In the genomic region with DNA sequence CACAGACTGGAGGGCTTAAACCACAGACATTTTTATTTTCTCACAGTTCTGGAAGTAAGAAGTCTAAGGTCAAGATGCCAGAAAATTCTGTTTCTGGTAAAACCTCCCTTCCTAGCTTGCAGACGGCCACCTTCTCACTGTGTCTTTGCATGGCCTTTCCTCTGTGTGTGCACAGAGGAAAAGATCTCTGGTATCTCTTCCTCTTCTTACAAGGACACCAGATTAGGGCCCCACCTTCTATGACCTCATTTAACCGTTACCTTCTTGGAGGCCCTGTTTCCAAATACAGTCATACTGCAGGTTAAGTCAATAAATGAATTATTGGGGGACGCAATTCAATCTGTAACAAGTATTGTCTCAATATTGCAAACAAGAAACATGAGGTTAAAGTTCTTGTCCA, we compare ENCODE assay signal across 12 cellular contexts.
DNase-seq lines count a peak whose midpoint lies in the region; ATAC-seq and TF ChIP-seq lines count a peak whose summit lies in the region.
"Had no signal": no experiment of that assay in that cellular context is flagged by ENCODE, and none has a peak within 500 bp of the region (broad histone marks: within the 10 kb centered on the region; RNA-seq: fewer than 3 reads in every experiment).

No MANE protein-coding gene starts in this region.

- H3K27ac ChIP-seq in OCI-LY3 (ENCODE audit: low read length), result peak overlapping the region; percentile 89
- H3K27ac ChIP-seq: C4-2B had no signal

- ATAC-seq in GM19467 (IDR thresholded peaks at IDR 0.05; ENCODE audit: unreplicated experiment), result peak; percentile 48
- ATAC-seq in HG03064 (IDR thresholded peaks at IDR 0.05; ENCODE audit: low read depth, unreplicated experiment), result peak; percentile 40
- no peak for ATAC-seq in WTC11
- ATAC-seq in activated CD8-positive, alpha-beta T cell treated with anti-CD3 and anti-CD28 coated beads, Interleukin-2, amount 10 ng/mL, durations not matched to agents 7 days and 5 days, result no peak
- ATAC-seq in left lobe of liver, result no peak

- H3K4me2 ChIP-seq in OCI-LY3 (ENCODE audit: low read length), result peak overlapping the region; percentile 69

- CTCF ChIA-PET in WTC11 (lab: Charles Lee), result interaction anchor here (1.1 kb wide), 1 partner anchor 16 kb away, joined by 3 read pairs; no protein-coding TSS in a partner anchor
- CTCF ChIA-PET in activated CD8-positive, alpha-beta T cell treated with anti-CD3 and anti-CD28 coated beads, Interleukin-2, amount 10 ng/mL, durations not matched to agents 7 days and 5 days (lab: Charles Lee), result interaction anchor here (2.3 kb wide), 1 partner anchor 16 kb away, joined by 10 read pairs; no protein-coding TSS in a partner anchor

- peak overlapping the region; percentile 26 for H3K4me3 ChIP-seq in OCI-LY3 (ENCODE audit: low read length)

- peaks cover 98% of the 10 kb centered on the region for H3K4me1 ChIP-seq in OCI-LY3 (ENCODE audit: low read length)

- DNase-seq in WTC11 (ENCODE audit: low spot score), result no peak
- no peak for DNase-seq in activated CD8-positive, alpha-beta T cell treated with anti-CD3 and anti-CD28 coated beads, Interleukin-2, amount 10 ng/mL, durations not matched to agents 7 days and 5 days
- DNase-seq in left lobe of liver (ENCODE audit: low spot score), result no peak
- DNase-seq in NCI-H1930 (lab: John Stamatoyannopoulos, UW), result no peak
- DNase-seq: NCI-H2029 treated with DMSO at 0.1 percent for 48 hours, T-helper 1 cell had no signal

- no peaks in the 10 kb centered on the region for H3K9me3 Mint-ChIP-seq in WTC11
- no peaks in the 10 kb centered on the region for H3K9me3 Mint-ChIP-seq in activated CD8-positive, alpha-beta T cell treated with anti-CD3 and anti-CD28 coated beads, Interleukin-2, amount 10 ng/mL, durations not matched to agents 7 days and 5 days (ENCODE audit: insufficient read depth)
- H3K9me3 Mint-ChIP-seq: neural crest cell had no signal

- peak; percentile 49 for TF ChIP-seq POLR2A in GM15510 (IDR thresholded peaks at IDR 0.05; ENCODE audit: borderline replicate concordance, extremely low read depth, insufficient read length)

- H3K27ac Mint-ChIP-seq in WTC11, result no peak overlapping the region
- no peak overlapping the region for H3K27ac Mint-ChIP-seq in activated CD8-positive, alpha-beta T cell treated with anti-CD3 and anti-CD28 coated beads, Interleukin-2, amount 10 ng/mL, durations not matched to agents 7 days and 5 days

- no peaks in the 10 kb centered on the region for H3K9me3 ChIP-seq in OCI-LY3 (ENCODE audit: insufficient read depth, low read length)

- H3K9ac ChIP-seq in OCI-LY3 (ENCODE audit: low read length), result peak overlapping the region; percentile 69

- H3K4me3 Mint-ChIP-seq in WTC11, result no peak overlapping the region
- no peak overlapping the region for H3K4me3 Mint-ChIP-seq in activated CD8-positive, alpha-beta T cell treated with anti-CD3 and anti-CD28 coated beads, Interleukin-2, amount 10 ng/mL, durations not matched to agents 7 days and 5 days
- H3K4me3 Mint-ChIP-seq: neural crest cell had no signal

- H3K36me3 Mint-ChIP-seq in WTC11, result peaks cover 11% of the 10 kb centered on the region
- H3K36me3 Mint-ChIP-seq in activated CD8-positive, alpha-beta T cell treated with anti-CD3 and anti-CD28 coated beads, Interleukin-2, amount 10 ng/mL, durations not matched to agents 7 days and 5 days (ENCODE audit: low read depth), result peaks cover 9% of the 10 kb centered on the region

- H3K27me3 Mint-ChIP-seq in WTC11 (ENCODE audit: low read depth), result no peaks in the 10 kb centered on the region
- no peaks in the 10 kb centered on the region for H3K27me3 Mint-ChIP-seq in activated CD8-positive, alpha-beta T cell treated with anti-CD3 and anti-CD28 coated beads, Interleukin-2, amount 10 ng/mL, durations not matched to agents 7 days and 5 days (ENCODE audit: low read depth)

- no peak for TF ChIP-seq CTCF in OCI-LY3 (IDR thresholded peaks at IDR 0.05; ENCODE audit: low read depth, low read length)
- TF ChIP-seq CTCF in WTC11 (IDR thresholded peaks at IDR 0.05), result no peak

- H3K27me3 ChIP-seq in OCI-LY3 (ENCODE audit: low read depth, low read length), result no peaks in the 10 kb centered on the region

- POLR2A ChIA-PET in WTC11 (lab: Charles Lee), result no interaction called here
- POLR2A ChIA-PET in activated CD8-positive, alpha-beta T cell treated with anti-CD3 and anti-CD28 coated beads, Interleukin-2, amount 10 ng/mL, durations not matched to agents 7 days and 5 days (lab: Charles Lee), result no interaction called here

- H3K79me2 ChIP-seq in OCI-LY3 (ENCODE audit: low read length), result no peaks in the 10 kb centered on the region

- H2AFZ ChIP-seq in OCI-LY3 (ENCODE audit: low read depth, low read length), result 0 out of 2 replicates have a peak overlapping the region, but pooled peaks have one; percentile 50

- H3K36me3 ChIP-seq in OCI-LY3 (replicated peaks; ENCODE audit: low read depth, low read length), result peaks cover 4% of the 10 kb centered on the region

- H3K4me1 Mint-ChIP-seq in WTC11, result peaks cover 5% of the 10 kb centered on the region
- peaks cover 36% of the 10 kb centered on the region for H3K4me1 Mint-ChIP-seq in activated CD8-positive, alpha-beta T cell treated with anti-CD3 and anti-CD28 coated beads, Interleukin-2, amount 10 ng/mL, durations not matched to agents 7 days and 5 days (ENCODE audit: low read depth)

- no peaks in the 10 kb centered on the region for H4K20me1 ChIP-seq in OCI-LY3 (ENCODE audit: insufficient read depth, low read length)

TF ChIP-seq in WTC11, 78 proteins besides CTCF, POLR2A, EP300 and RAD21:
- TF ChIP-seq ATF1 (CRISPR knock-in tag; IDR thresholded peaks at IDR 0.05) (no peak), ZNF219 (CRISPR knock-in tag; IDR thresholded peaks at IDR 0.05; ENCODE audit: borderline replicate concordance) (no peak), ZNF416 (CRISPR knock-in tag; IDR thresholded peaks at IDR 0.05) (no peak), USF2 (CRISPR knock-in tag; IDR thresholded peaks at IDR 0.05) (no peak), GABPB1 (CRISPR knock-in tag; IDR thresholded peaks at IDR 0.05) (no peak), FOXJ3 (CRISPR knock-in tag; IDR thresholded peaks at IDR 0.05; ENCODE audit: borderline replicate concordance) (no peak), NR1H2 (CRISPR knock-in tag; IDR thresholded peaks at IDR 0.05) (no peak), ZBTB43 (CRISPR knock-in tag; IDR thresholded peaks at IDR 0.05) (no peak)

Comparison
In these comparisons a context has a peak if more than half of its experiments do, and no peak if none do; other contexts are left out.
1. ATAC-seq: peak in GM19467 (single experiment) and HG03064 (single experiment); none in WTC11 (single experiment), activated CD8-positive, alpha-beta T cell treated with anti-CD3 and anti-CD28 coated beads, Interleukin-2, amount 10 ng/mL, durations not matched to agents 7 days and 5 days (single experiment) and left lobe of liver (single experiment).